In genomic region chr1:37682334-37682987, GRCh38 we compare ENCODE assay signal across 1 cellular context.
TF ChIP-seq lines count a peak whose summit lies in the region.

No MANE protein-coding gene starts in this region.

TF ChIP-seq in neural cell, 6 proteins besides CTCF, POLR2A, EP300 and RAD21 (continued from another document):
- TF ChIP-seq, protein P1, sequence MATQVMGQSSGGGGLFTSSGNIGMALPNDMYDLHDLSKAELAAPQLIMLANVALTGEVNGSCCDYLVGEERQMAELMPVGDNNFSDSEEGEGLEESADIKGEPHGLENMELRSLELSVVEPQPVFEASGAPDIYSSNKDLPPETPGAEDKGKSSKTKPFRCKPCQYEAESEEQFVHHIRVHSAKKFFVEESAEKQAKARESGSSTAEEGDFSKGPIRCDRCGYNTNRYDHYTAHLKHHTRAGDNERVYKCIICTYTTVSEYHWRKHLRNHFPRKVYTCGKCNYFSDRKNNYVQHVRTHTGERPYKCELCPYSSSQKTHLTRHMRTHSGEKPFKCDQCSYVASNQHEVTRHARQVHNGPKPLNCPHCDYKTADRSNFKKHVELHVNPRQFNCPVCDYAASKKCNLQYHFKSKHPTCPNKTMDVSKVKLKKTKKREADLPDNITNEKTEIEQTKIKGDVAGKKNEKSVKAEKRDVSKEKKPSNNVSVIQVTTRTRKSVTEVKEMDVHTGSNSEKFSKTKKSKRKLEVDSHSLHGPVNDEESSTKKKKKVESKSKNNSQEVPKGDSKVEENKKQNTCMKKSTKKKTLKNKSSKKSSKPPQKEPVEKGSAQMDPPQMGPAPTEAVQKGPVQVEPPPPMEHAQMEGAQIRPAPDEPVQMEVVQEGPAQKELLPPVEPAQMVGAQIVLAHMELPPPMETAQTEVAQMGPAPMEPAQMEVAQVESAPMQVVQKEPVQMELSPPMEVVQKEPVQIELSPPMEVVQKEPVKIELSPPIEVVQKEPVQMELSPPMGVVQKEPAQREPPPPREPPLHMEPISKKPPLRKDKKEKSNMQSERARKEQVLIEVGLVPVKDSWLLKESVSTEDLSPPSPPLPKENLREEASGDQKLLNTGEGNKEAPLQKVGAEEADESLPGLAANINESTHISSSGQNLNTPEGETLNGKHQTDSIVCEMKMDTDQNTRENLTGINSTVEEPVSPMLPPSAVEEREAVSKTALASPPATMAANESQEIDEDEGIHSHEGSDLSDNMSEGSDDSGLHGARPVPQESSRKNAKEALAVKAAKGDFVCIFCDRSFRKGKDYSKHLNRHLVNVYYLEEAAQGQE (IDR thresholded peaks at IDR 0.05; ENCODE audit: borderline replicate concordance): no peak
TF ChIP-seq in neural cell: peak in this region for 2.
